ENCODE assay signal across 18 cellular contexts in the genomic region with DNA sequence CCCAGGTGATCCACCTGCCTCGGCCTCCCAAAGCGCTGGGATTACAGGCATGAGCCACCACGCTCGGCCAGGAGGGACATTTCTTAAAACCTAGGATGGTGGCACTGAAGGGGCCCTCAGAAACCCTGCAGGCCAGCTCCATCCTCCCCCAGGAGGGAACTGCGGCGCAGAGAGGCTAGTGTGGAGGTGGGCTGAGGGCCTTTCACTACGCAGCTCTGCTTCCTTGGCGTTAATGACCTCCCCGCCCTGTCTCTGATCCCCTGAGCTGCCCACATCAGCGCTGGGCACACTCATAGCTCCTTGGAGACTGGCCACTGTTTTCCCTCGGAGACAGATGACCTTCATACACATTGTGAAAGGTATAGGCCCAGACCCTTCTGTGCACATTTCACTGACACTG.
"Had no signal": no experiment of that assay in that cellular context is flagged by ENCODE, and none has a peak within 500 bp of the region (broad histone marks: within the 10 kb centered on the region; RNA-seq: fewer than 3 reads in every experiment).

No MANE protein-coding gene starts in this region.

- ATAC-seq: effector memory CD8-positive, alpha-beta T cell; stimulated activated memory B cell treated with anti-CD40 and anti-IgM and Interleukin-4, amounts not matched to agents 10 μg/mL and 1 μg/mL and 100 μg/mL, for 72 hours had no signal

- H3K9me3 ChIP-seq: esophagus muscularis mucosa, gastrocnemius medialis, left ventricle myocardium inferior, lower lobe of right lung, neutrophil, testis had no signal

- DNase-seq: effector memory CD8-positive, alpha-beta T cell; gastrocnemius medialis; immature natural killer cell; left cardiac atrium; left ventricle myocardium inferior; lower lobe of right lung; mesendoderm; naive B cell; nephron progenitor cell; stimulated activated CD4-positive, alpha-beta T cell treated with anti-CD3 and anti-CD28 coated beads, Interleukin-4, amount 100 ng/mL, for 1 hour; stimulated activated CD8-positive, alpha-beta memory T cell treated with anti-CD3 and anti-CD28 coated beads, Interleukin-4, amount 100 ng/mL, for 48 hours; testis; trophoblast cell had no signal

- H3K4me3 ChIP-seq: left ventricle myocardium inferior, lower lobe of right lung, testis had no signal

- FAIRE-seq: small intestine, urothelium cell line had no signal

- H3K36me3 ChIP-seq: esophagus muscularis mucosa, gastrocnemius medialis, left ventricle myocardium inferior, lower lobe of right lung, neutrophil had no signal

- H3K27me3 ChIP-seq: esophagus muscularis mucosa, gastrocnemius medialis, testis had no signal

- H3K27ac ChIP-seq: neutrophil, testis had no signal
